8 cellular contexts compared by ENCODE assay signal in genomic region chr11:72741429-72741833, GRCh38. TPM values are rescaled to one million over a fixed set of nuclear protein-coding genes. Genes with fewer than 3 reads are reported as not detected.
DNase-seq lines count a peak whose midpoint lies in the region; ATAC-seq and TF ChIP-seq lines count a peak whose summit lies in the region.

No MANE protein-coding gene starts in this region.

- peaks cover 86% of the 10 kb centered on the region for H3K4me1 ChIP-seq in OCI-LY7 (ENCODE audit: insufficient read depth, low read length, poor library complexity, severe bottlenecking)
- H3K4me1 ChIP-seq in esophagus muscularis mucosa: peaks cover 21 to 92% (median 84%) of the 10 kb centered on the region in 4 donors

- TF ChIP-seq CTCF in OCI-LY7 (conservative IDR thresholded peaks at IDR 0.05; ENCODE audit: low read length) (no peak), esophagus muscularis mucosa (IDR thresholded peaks at IDR 0.05) (no peak)

- no TSS peak for BruUV-seq in OCI-LY7 (replicated peaks; lab: Mats Ljungman, UMichigan)

- no peaks in the 10 kb centered on the region; the same call in 1 of the 2 replicates for H3K36me3 ChIP-seq in OCI-LY7 (ENCODE audit: insufficient read depth, low read length)
- H3K36me3 ChIP-seq in esophagus muscularis mucosa: no peaks in the 10 kb centered on the region

- H3K9me2 ChIP-seq in OCI-LY7 (ENCODE audit: insufficient read depth, low read length): no peaks in the 10 kb centered on the region

- H3K27me3 ChIP-seq in esophagus muscularis mucosa: no peaks in the 10 kb centered on the region

- peaks cover 16% of the 10 kb centered on the region; the same call in 1 of the 2 replicates for H3K79me2 ChIP-seq in OCI-LY7 (ENCODE audit: insufficient read depth, low read depth, low read length)

- no peak overlapping the region for H2AFZ ChIP-seq in OCI-LY7 (ENCODE audit: low read length)

- no peak for TF ChIP-seq POLR2A in esophagus muscularis mucosa (IDR thresholded peaks at IDR 0.05; ENCODE audit: low read depth)

- CTCF ChIA-PET in OCI-LY7 (lab: Charles Lee; ENCODE audit: unreplicated experiment): interaction anchor here (0.6 to 0.9 kb wide), 2 partner anchors 9 to 13 kb away, joined by 3 read pairs; no protein-coding TSS in a partner anchor

- H3K9me3 ChIP-seq in OCI-LY7 (ENCODE audit: low read length) (no peaks in the 10 kb centered on the region), esophagus muscularis mucosa (no peaks in the 10 kb centered on the region)

- DNase-seq in GF-D8 (lab: John Stamatoyannopoulos, UW) (peak; percentile 74), OCI-LY7 (ENCODE audit: low spot score) (peak; percentile 37), esophagus muscularis mucosa (ENCODE audit: extremely low spot score) (no peak), occipital lobe (lab: John Stamatoyannopoulos, UW) (peak; percentile 30), NCI-H2171 (lab: John Stamatoyannopoulos, UW) (no peak), kidney glomerular epithelial cell (lab: John Stamatoyannopoulos, UW) (no peak)
- no peak for DNase-seq in stimulated activated naive CD4-positive, alpha-beta T cell (lab: John Stamatoyannopoulos, UW)

- ATAC-seq in GM19452 (IDR thresholded peaks at IDR 0.05; ENCODE audit: unreplicated experiment): no peak

- H4K20me1 ChIP-seq in OCI-LY7 (ENCODE audit: insufficient read depth, low read length): no peaks in the 10 kb centered on the region

- no peak for TF ChIP-seq EP300 in esophagus muscularis mucosa (IDR thresholded peaks at IDR 0.05)

- no peak overlapping the region for H3K4me3 ChIP-seq in OCI-LY7 (ENCODE audit: low read depth, low read length, poor library complexity, severe bottlenecking)
- H3K4me3 ChIP-seq in esophagus muscularis mucosa: no peak overlapping the region

- intact Hi-C loops in OCI-LY7 (cut with micrococcal nuclease; ENCODE audit: unreplicated experiment) (no loop called here), esophagus muscularis mucosa (cut with DNase I) (no loop called here)

- POLR2A ChIA-PET in OCI-LY7 (lab: Charles Lee): interaction anchor here (1.0 to 1.5 kb wide), 3 partner anchors 18 to 72 kb away, joined by 3 to 8 read pairs (median 3); partner anchors contain the start of gene STARD10

- peak overlapping the region; percentile 81 for H3K4me2 ChIP-seq in OCI-LY7 (ENCODE audit: low read length)

- WGBS in esophagus muscularis mucosa: 65% methylated on average over 8 of the region's 8 CpGs

- H3K27ac ChIP-seq in OCI-LY7 (ENCODE audit: low read depth, low read length, poor library complexity, severe bottlenecking) (peak overlapping the region; percentile 63), esophagus muscularis mucosa (replicated peaks in 1 of 4) (peak overlapping the region; percentile 49 to 60 (median 57))

RNA-seq across cellular contexts. Expression of gene ARAP1, which starts 10.8 kb away (rescaled TPM):
- total RNA-seq in OCI-LY7 (2014; rRNA removed; shearing (Covaris generic)): 61.3 and 65.6 TPM in 2 replicates
- total RNA-seq in OCI-LY7 (2022) (96.9 and 106 TPM in 2 replicates), esophagus muscularis mucosa (100 to 1,000 TPM in 3 of 4 donors, 10 to 100 TPM in 1; 83.7 to 115 (median 110) TPM), occipital lobe (19.3 TPM)

RNA-seq across cellular contexts. Expression of gene STARD10, which starts 52.4 kb away (rescaled TPM):
- 8.1 and 12.9 TPM in 2 replicates for total RNA-seq in OCI-LY7 (2014; rRNA removed; shearing (Covaris generic))
- total RNA-seq in OCI-LY7 (2022) (10.4 and 12.1 TPM in 2 replicates), esophagus muscularis mucosa (10 to 100 TPM; 26.6 to 75.4 (median 58.1) TPM), occipital lobe (20.4 TPM)

Comparison
In these comparisons a context has a peak if more than half of its experiments do, and no peak if none do; other contexts are left out.
1. DNase-seq: peak in GF-D8 (single experiment), OCI-LY7 (single experiment) and occipital lobe (single experiment); none in esophagus muscularis mucosa (single experiment), NCI-H2171 (single experiment), stimulated activated naive CD4-positive, alpha-beta T cell (0 of 6) and kidney glomerular epithelial cell (single experiment).